8 cellular contexts compared by ENCODE assay signal in the genomic region with DNA sequence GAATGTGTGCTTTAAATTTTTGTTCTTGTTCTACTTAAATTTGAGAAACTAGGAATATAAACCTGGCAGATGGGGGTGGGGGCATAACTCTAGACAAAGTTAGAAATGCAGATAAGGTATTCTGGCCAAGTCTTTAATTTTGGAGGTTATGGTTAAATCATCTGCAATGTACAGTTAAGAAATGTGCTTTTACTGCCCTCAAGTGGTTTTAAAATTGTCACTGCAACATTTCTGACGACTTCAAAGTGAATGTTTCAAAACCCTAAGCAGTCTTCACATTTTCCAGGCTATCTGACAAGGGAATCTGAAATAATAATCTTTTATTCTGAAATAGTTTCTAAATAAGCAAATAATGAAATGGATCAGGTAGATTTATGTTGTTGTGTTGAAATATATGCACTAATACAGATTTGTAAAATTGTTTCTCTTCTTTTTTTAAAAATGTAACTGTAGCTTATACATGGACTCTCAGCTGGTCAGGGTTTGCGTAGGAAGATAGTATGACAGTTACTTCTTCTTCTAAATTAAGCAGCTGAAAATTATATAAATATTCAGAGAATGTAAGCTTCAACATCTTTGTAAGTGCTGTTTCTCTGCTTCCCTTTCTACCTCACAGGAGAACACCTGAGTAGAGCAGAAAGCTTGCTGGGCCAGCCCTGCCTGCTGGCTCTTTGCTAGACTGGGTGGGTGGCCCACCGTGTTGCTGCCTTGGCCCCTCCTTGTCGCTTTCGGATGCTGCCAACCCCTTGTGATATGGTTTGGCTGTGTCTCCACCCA. TPM values are rescaled to one million over a fixed set of nuclear protein-coding genes. Genes with fewer than 3 reads are reported as not detected.
A peak's percentile ranks its signal among the peaks of the same experiment; 100 is the strongest.
DNase-seq lines count a peak whose midpoint lies in the region; ATAC-seq and TF ChIP-seq lines count a peak whose summit lies in the region.

No MANE protein-coding gene starts in this region.

- TF ChIP-seq EP300 in upper lobe of left lung (IDR thresholded peaks at IDR 0.05) = no peak

- H3K36me3 ChIP-seq in body of pancreas (replicated peaks in 1 of 2; ENCODE audit: insufficient read depth in 1 of 2, low read depth in 2 of 2) (no peaks in the 10 kb centered on the region), kidney epithelial cell (ENCODE audit: control insufficient read depth, insufficient read depth, low read length) (no peaks in the 10 kb centered on the region), upper lobe of left lung (no peaks in the 10 kb centered on the region)

- intact Hi-C loops in Right ventricle myocardium superior (cut with DNase I) (loop anchor here (10.0 kb wide), 1 partner anchor 484 kb away; no protein-coding TSS in a partner anchor), Right ventricle myocardium inferior (cut with DNase I) (loop anchor here (2.0 to 5.0 kb wide), 2 partner anchors 81 to 450 kb away; no protein-coding TSS in a partner anchor), body of pancreas (cut with DNase I) (no loop called here)

- H3K4me3 ChIP-seq in body of pancreas (no peak overlapping the region), kidney epithelial cell (ENCODE audit: low read depth, low read length) (no peak overlapping the region), upper lobe of left lung (no peak overlapping the region)

- peak in 6 of 7 experiments; percentile 41 to 68 (median 62) for TF ChIP-seq CTCF in body of pancreas (IDR thresholded peaks at IDR 0.05)
- peak; percentile 50 for TF ChIP-seq CTCF in kidney epithelial cell (IDR thresholded peaks at IDR 0.05; ENCODE audit: insufficient read depth, low read length, poor library complexity, severe bottlenecking)
- TF ChIP-seq CTCF in upper lobe of left lung (IDR thresholded peaks at IDR 0.05) = peak; percentile 23 to 57 (median 38)

- TF ChIP-seq POLR2A in body of pancreas (IDR thresholded peaks at IDR 0.05) (no peak), upper lobe of left lung (IDR thresholded peaks at IDR 0.05) (no peak)

- H3K27me3 ChIP-seq in body of pancreas (no peaks in the 10 kb centered on the region), kidney epithelial cell (ENCODE audit: control insufficient read depth, insufficient read depth, low read length) (no peaks in the 10 kb centered on the region), upper lobe of left lung (no peaks in the 10 kb centered on the region)

- H3K4me1 ChIP-seq in body of pancreas (no peaks in the 10 kb centered on the region), upper lobe of left lung (no peaks in the 10 kb centered on the region)

- 40 to 41% methylated on average over 5 of the region's 5 CpGs for WGBS in body of pancreas, 2 donors
- WGBS in upper lobe of left lung, 2 donors = 53 to 61% methylated on average over 5 of the region's 5 CpGs

- DNase-seq in Right ventricle myocardium superior (no peak), Right ventricle myocardium inferior (ENCODE audit: missing footprints) (no peak), NCI-H526 treated with DMSO at 0.1 percent for 48 hours (lab: John Stamatoyannopoulos, UW) (peak; percentile 72), body of pancreas (no peak), kidney epithelial cell (ENCODE audit: low read depth) (peak; percentile 19), upper lobe of left lung (no peak), activated T-cell treated with anti-CD3 and anti-CD28 coated beads for 4 hours (no peak)

- H3K27ac ChIP-seq in body of pancreas = no peak overlapping the region
- H3K27ac ChIP-seq in upper lobe of left lung = no peak overlapping the region

- ATAC-seq in Right ventricle myocardium superior (ENCODE audit: poor library complexity) = peak; percentile 55
- ATAC-seq in Right ventricle myocardium inferior = no peak
- ATAC-seq in HG03066 (IDR thresholded peaks at IDR 0.05; ENCODE audit: low read depth, unreplicated experiment) = peak; percentile 80
- peak; percentile 35 for ATAC-seq in body of pancreas
- ATAC-seq in upper lobe of left lung (ENCODE audit: low FRiP score in 2 of 2) = peak in 1 of 2 donors; percentile 78

- H3K9me3 ChIP-seq in body of pancreas (no peaks in the 10 kb centered on the region), upper lobe of left lung (no peaks in the 10 kb centered on the region)

RNA-seq across cellular contexts. Expression of gene SUCNR1, which starts 45.0 kb away (rescaled TPM):
- total RNA-seq in Right ventricle myocardium superior (0.08 TPM), Right ventricle myocardium inferior (0.35 TPM), body of pancreas (under 1 TPM; 0.26 to 0.33 TPM), kidney epithelial cell (0.07 and 0.08 TPM in 2 replicates), upper lobe of left lung (1 to 10 TPM in 4 of 6 donors, under 1 TPM in 1, not detected in 1; 0.22 to 3.3 (median 2.9) TPM)

Comparison
In these comparisons a context has a peak if more than half of its experiments do, and no peak if none do; other contexts are left out.
1. DNase-seq: peak in NCI-H526 treated with DMSO at 0.1 percent for 48 hours (single experiment) and kidney epithelial cell (single experiment); none in Right ventricle myocardium superior (single experiment), Right ventricle myocardium inferior (single experiment), body of pancreas (0 of 4), upper lobe of left lung (0 of 2) and activated T-cell treated with anti-CD3 and anti-CD28 coated beads for 4 hours (single experiment).
2. Peak in every context shown above with its lines, with median percentiles within 50 percentile points of each other: CTCF ChIP-seq.